19 cellular contexts compared by ENCODE assay signal in the genomic region with DNA sequence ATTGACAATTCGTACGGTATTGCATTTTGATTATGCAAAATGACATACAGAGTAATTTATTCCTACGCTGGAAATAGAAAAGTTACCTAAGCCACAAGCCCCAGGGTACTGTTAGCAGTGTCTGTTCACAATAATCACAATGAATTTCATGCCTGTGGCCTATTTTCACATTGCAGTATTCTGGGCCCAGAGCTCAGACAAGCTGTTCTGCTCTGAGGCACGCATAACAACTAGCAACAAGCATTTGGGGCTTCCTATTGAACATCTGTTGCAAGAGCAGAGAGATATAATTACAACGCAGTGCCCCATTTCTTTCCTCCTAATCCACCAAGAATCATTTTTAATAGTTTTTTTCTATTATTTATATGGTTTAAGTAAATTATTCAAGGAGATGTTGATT.
DNase-seq lines count a peak whose midpoint lies in the region; TF ChIP-seq lines count a peak whose summit lies in the region.
"Had no signal": no experiment of that assay in that cellular context is flagged by ENCODE, and none has a peak within 500 bp of the region (broad histone marks: within the 10 kb centered on the region; RNA-seq: fewer than 3 reads in every experiment).

No MANE protein-coding gene starts in this region.

- H3K27me3 Mint-ChIP-seq in glutamatergic neuron (ENCODE audit: unreplicated experiment) = peaks cover 7% of the 10 kb centered on the region
- H3K27me3 Mint-ChIP-seq: CD4-positive, CD25-positive, alpha-beta regulatory T cell had no signal

- H3K4me1 Mint-ChIP-seq in glutamatergic neuron (ENCODE audit: low read depth, unreplicated experiment) = peaks cover 12% of the 10 kb centered on the region

- no peaks in the 10 kb centered on the region for H3K27me3 ChIP-seq in neuronal stem cell (ENCODE audit: control insufficient read depth in 3 of 3, insufficient read depth in 3 of 3, low read depth in 1 of 3, low read length in 3 of 3)
- H3K27me3 ChIP-seq: BE2C had no signal

- no peak overlapping the region for H4K91ac ChIP-seq in neuronal stem cell (ENCODE audit: low read depth, low read length, poor library complexity)

- H3K9me3 ChIP-seq in neuronal stem cell (replicated peaks in 1 of 2; ENCODE audit: control insufficient read depth in 2 of 2, insufficient read depth in 1 of 2, low read depth in 1 of 2, low read length in 2 of 2) = no peaks in the 10 kb centered on the region
- H3K9me3 ChIP-seq: BE2C had no signal

- no peak overlapping the region for H3K18ac ChIP-seq in neuronal stem cell (ENCODE audit: low read length)

- DNase-seq in Ammon's horn (ENCODE audit: low spot score) (peak; percentile 61), NCI-H524 (lab: John Stamatoyannopoulos, UW) (peak; percentile 23 to 81), glutamatergic neuron (no peak), neuronal stem cell (ENCODE audit: low spot score) (no peak), RPMI8226 (no peak), kidney glomerular epithelial cell (lab: John Stamatoyannopoulos, UW) (no peak), T-helper 9 cell (no peak)
- DNase-seq in activated T-cell treated with anti-CD3 and anti-CD28 coated beads, Interleukin-2, amount 50 U/mL, for 48 hours = no peak
- DNase-seq: BE2C; CD4-positive, CD25-positive, alpha-beta regulatory T cell; DMS53; DND-41; EL; GOT3; H7; HFFc6; IMR-90 had no signal

- H3K79me1 ChIP-seq in neuronal stem cell (ENCODE audit: low read depth, low read length) = no peaks in the 10 kb centered on the region

- H2AFZ ChIP-seq in neuronal stem cell (ENCODE audit: low read length) = peak overlapping the region; percentile 45

- H3K27ac ChIP-seq in neuronal stem cell (replicated peaks; ENCODE audit: low read length) = no peak overlapping the region
- H3K27ac ChIP-seq: HL-60 had no signal

- no peak overlapping the region for H2BK12ac ChIP-seq in neuronal stem cell (ENCODE audit: low read length)

- H2BK120ac ChIP-seq in neuronal stem cell (ENCODE audit: low read depth, low read length) = no peak overlapping the region

- TF ChIP-seq CTCF in glutamatergic neuron (IDR thresholded peaks at IDR 0.05; ENCODE audit: partially characterized antibody, unreplicated experiment) = no peak

- H3K4ac ChIP-seq in neuronal stem cell (ENCODE audit: low read length) = no peak overlapping the region

- H3K4me1 ChIP-seq in neuronal stem cell (ENCODE audit: control insufficient read depth in 2 of 2, insufficient read depth in 1 of 2, low read depth in 1 of 2, low read length in 2 of 2) = peaks cover 0 to 2% of the 10 kb centered on the region in 2 donors
- H3K4me1 ChIP-seq: BE2C had no signal

- no peak overlapping the region for H3K14ac ChIP-seq in neuronal stem cell (ENCODE audit: low read length)

- H3K27ac Mint-ChIP-seq in glutamatergic neuron (ENCODE audit: unreplicated experiment) = peak overlapping the region; percentile 62
- H3K27ac Mint-ChIP-seq: CD4-positive, CD25-positive, alpha-beta regulatory T cell; HFFc6 had no signal

- no peak overlapping the region for H3K9ac ChIP-seq in neuronal stem cell (ENCODE audit: low read depth, low read length, poor library complexity)

- H3K9me3 Mint-ChIP-seq in glutamatergic neuron (ENCODE audit: unreplicated experiment) = peaks cover 2% of the 10 kb centered on the region
- H3K9me3 Mint-ChIP-seq: CD4-positive, CD25-positive, alpha-beta regulatory T cell; HFFc6 had no signal

- H4K8ac ChIP-seq in neuronal stem cell (ENCODE audit: low read depth, low read length) = no peak overlapping the region

- no CpG with 5 or more reads among the region's 5 CpGs for WGBS in neuronal stem cell (ENCODE audit: extremely low coverage in 2 of 2, insufficient read length in 2 of 2, insufficient replicate concordance in 1 of 2), 2 donors

- H2BK5ac ChIP-seq in neuronal stem cell (ENCODE audit: low read length) = no peak overlapping the region

- no peak overlapping the region for H2BK15ac ChIP-seq in neuronal stem cell (ENCODE audit: low read length)

- H3K4me3 ChIP-seq in neuronal stem cell (ENCODE audit: low read length in 2 of 2) = no peak overlapping the region
- H3K4me3 ChIP-seq: GM12878 had no signal

- no peak overlapping the region for H2AK5ac ChIP-seq in neuronal stem cell (ENCODE audit: low read depth, low read length)

- no peak overlapping the region for H3K23ac ChIP-seq in neuronal stem cell (ENCODE audit: low read depth, low read length, poor library complexity)

- no peak overlapping the region for H3K4me2 ChIP-seq in neuronal stem cell (ENCODE audit: insufficient read depth, low read length, poor library complexity, severe bottlenecking)

- no peaks in the 10 kb centered on the region for H3K36me3 ChIP-seq in neuronal stem cell (replicated peaks in 1 of 2; ENCODE audit: control insufficient read depth in 2 of 2, insufficient read depth in 2 of 2, low read length in 2 of 2)
- H3K36me3 ChIP-seq: BE2C had no signal

- H3K4me3 Mint-ChIP-seq in glutamatergic neuron (ENCODE audit: unreplicated experiment) = no peak overlapping the region
- H3K4me3 Mint-ChIP-seq: CD4-positive, CD25-positive, alpha-beta regulatory T cell; HFFc6 had no signal

- H3K36me3 Mint-ChIP-seq in glutamatergic neuron (ENCODE audit: unreplicated experiment) = no peaks in the 10 kb centered on the region
- H3K36me3 Mint-ChIP-seq: CD4-positive, CD25-positive, alpha-beta regulatory T cell had no signal

Comparison
In these comparisons a context has a peak if more than half of its experiments do, and no peak if none do; other contexts are left out.
1. DNase-seq: peak in Ammon's horn (single experiment) and NCI-H524 (2 of 2); none in glutamatergic neuron (single experiment), neuronal stem cell (single experiment), RPMI8226 (single experiment), kidney glomerular epithelial cell (single experiment), T-helper 9 cell (single experiment) and activated T-cell treated with anti-CD3 and anti-CD28 coated beads, Interleukin-2, amount 50 U/mL, for 48 hours (0 of 2).